20 cellular contexts compared by ENCODE assay signal in genomic region chr6:167134448-167135328, GRCh38. TPM values are rescaled to one million over a fixed set of nuclear protein-coding genes. Genes with fewer than 3 reads are reported as not detected.
DNase-seq lines count a peak whose midpoint lies in the region; ATAC-seq and TF ChIP-seq lines count a peak whose summit lies in the region.
"Had no signal": no experiment of that assay in that cellular context is flagged by ENCODE, and none has a peak within 500 bp of the region (broad histone marks: within the 10 kb centered on the region; RNA-seq: fewer than 3 reads in every experiment).

No MANE protein-coding gene starts in this region.

- H3K27me3 ChIP-seq in CD4-positive, alpha-beta memory T cell (ENCODE audit: insufficient read depth, low read length): no peaks in the 10 kb centered on the region

- intact Hi-C loops in CD4-positive, alpha-beta memory T cell (cut with micrococcal nuclease): no loop called here

- H3K27ac ChIP-seq in CD4-positive, alpha-beta memory T cell (ENCODE audit: low read depth, low read length): no peak overlapping the region
- H3K27ac ChIP-seq: PC-9 had no signal

- peaks cover 31 to 81% (median 43%) of the 10 kb centered on the region in 4 donors for H3K4me1 Mint-ChIP-seq in CD4-positive, alpha-beta memory T cell
- H3K4me1 Mint-ChIP-seq in IgD-negative memory B cell (peaks cover 32 to 55% (median 45%) of the 10 kb centered on the region in 3 donors), nephron progenitor cell (peaks cover 41% of the 10 kb centered on the region)

- no peaks in the 10 kb centered on the region for H3K9me3 ChIP-seq in CD4-positive, alpha-beta memory T cell (ENCODE audit: control insufficient read depth in 1 of 2, low read length in 2 of 2)

- H3K9me3 Mint-ChIP-seq in CD4-positive, alpha-beta memory T cell: no peaks in the 10 kb centered on the region
- H3K9me3 Mint-ChIP-seq in IgD-negative memory B cell (no peaks in the 10 kb centered on the region), nephron progenitor cell (no peaks in the 10 kb centered on the region)
- H3K9me3 Mint-ChIP-seq: T-cell had no signal

- no peaks in the 10 kb centered on the region for H3K27me3 Mint-ChIP-seq in CD4-positive, alpha-beta memory T cell
- no peaks in the 10 kb centered on the region for H3K27me3 Mint-ChIP-seq in IgD-negative memory B cell
- peaks cover 7% of the 10 kb centered on the region for H3K27me3 Mint-ChIP-seq in nephron progenitor cell (ENCODE audit: low read depth, poor library complexity)
- H3K27me3 Mint-ChIP-seq: T-cell had no signal

- peaks cover 34% of the 10 kb centered on the region for H3K4me1 ChIP-seq in CD4-positive, alpha-beta memory T cell (ENCODE audit: insufficient read depth, low read length)

- peak overlapping the region in 4 of 7 donors; percentile 17 to 83 (median 45) for H3K27ac Mint-ChIP-seq in CD4-positive, alpha-beta memory T cell
- H3K27ac Mint-ChIP-seq in IgD-negative memory B cell: peak overlapping the region; percentile 54 to 90 (median 59)
- peak overlapping the region; percentile 82 for H3K27ac Mint-ChIP-seq in nephron progenitor cell

- H3K4me3 Mint-ChIP-seq in CD4-positive, alpha-beta memory T cell: no peak overlapping the region
- H3K4me3 Mint-ChIP-seq in IgD-negative memory B cell (peak overlapping the region in 1 of 4 donors; percentile 33), nephron progenitor cell (no peak overlapping the region)
- H3K4me3 Mint-ChIP-seq: T-cell had no signal

- no peak for DNase-seq in CD4-positive, alpha-beta memory T cell
- DNase-seq in epithelial cell of proximal tubule (ENCODE audit: low read depth) (peak; percentile 68), nephron progenitor cell (no peak), NCI-H524 (lab: John Stamatoyannopoulos, UW) (no peak), NCI-H510A treated with DMSO at 0.1 percent for 48 hours (lab: John Stamatoyannopoulos, UW) (no peak)
- no peak for DNase-seq in activated CD4-positive, alpha-beta T cell treated with anti-CD3 and anti-CD28 coated beads, Interleukin-2, amount 50 U/mL, for 48 hours
- DNase-seq: HCEC 1CT, KBM-7, NCI-H1092 treated with DMSO at 0.1 percent for 48 hours, NCI-H1694, NCI-H2107, NCI-H226, NCI-H69, PC-9, T-cell had no signal

- no peak for ATAC-seq in HG03457 (IDR thresholded peaks at IDR 0.05; ENCODE audit: unreplicated experiment)
- ATAC-seq: T-cell had no signal

- peaks cover 48 to 49% of the 10 kb centered on the region in 2 donors for H3K36me3 Mint-ChIP-seq in CD4-positive, alpha-beta memory T cell
- H3K36me3 Mint-ChIP-seq in IgD-negative memory B cell (peaks cover 8% of the 10 kb centered on the region), nephron progenitor cell (ENCODE audit: low read depth) (no peaks in the 10 kb centered on the region)

- TF ChIP-seq CTCF in epithelial cell of proximal tubule (conservative IDR thresholded peaks at IDR 0.05; ENCODE audit: low read depth, low read length) (no peak), nephron progenitor cell (IDR thresholded peaks at IDR 0.05) (no peak)

- H3K36me3 ChIP-seq in CD4-positive, alpha-beta memory T cell (ENCODE audit: insufficient read depth, low read length): peaks cover 22% of the 10 kb centered on the region

- H3K4me3 ChIP-seq in CD4-positive, alpha-beta memory T cell (ENCODE audit: low read length in 2 of 2): no peak overlapping the region
- H3K4me3 ChIP-seq in epithelial cell of proximal tubule (ENCODE audit: low read depth, low read length): no peak overlapping the region
- H3K4me3 ChIP-seq: PC-9 had no signal

- POLR2A ChIA-PET in CD4-positive, alpha-beta memory T cell (lab: Charles Lee; ENCODE audit: partially characterized antibody): interaction anchor here (1.4 to 4.9 kb wide), 2 partner anchors 11 to 15 kb away, joined by 4 to 20 read pairs; partner anchors contain the start of gene CCR6

- CTCF ChIA-PET in CD4-positive, alpha-beta memory T cell (lab: Charles Lee; ENCODE audit: partially characterized antibody): interaction anchor here (1.1 to 9.8 kb wide), 3 partner anchors 11 to 145 kb away, joined by 3 to 121 read pairs (median 4); no protein-coding TSS in a partner anchor

RNA-seq across cellular contexts. Expression of gene CCR6, which starts 11.8 kb away (rescaled TPM):
- 10 to 100 TPM; 21.7 to 23.7 TPM for total RNA-seq in CD4-positive, alpha-beta memory T cell
- polyA plus RNA-seq in CD4-positive, alpha-beta memory T cell: 100 to 1,000 TPM in 1 of 2 donors, 10 to 100 TPM in 1; 98.7 to 124 TPM
- polyA plus RNA-seq in IgD-negative memory B cell: 79.3 TPM
- not detected in 2 replicates for total RNA-seq in epithelial cell of proximal tubule
- total RNA-seq: G401, PC-9 had no signal
- polyA plus RNA-seq: BJ had no signal

RNA-seq across cellular contexts. Expression of gene GPR31, which starts 23.1 kb away (rescaled TPM):
- total RNA-seq in CD4-positive, alpha-beta memory T cell: not detected
- not detected for polyA plus RNA-seq in CD4-positive, alpha-beta memory T cell
- polyA plus RNA-seq in IgD-negative memory B cell: not detected
- total RNA-seq in epithelial cell of proximal tubule: not detected in 2 replicates
- total RNA-seq: G401, HT1080, PC-9, T-cell had no signal
- polyA plus RNA-seq: BJ had no signal

Comparison
In these comparisons a context has a peak if more than half of its experiments do, and no peak if none do; other contexts are left out.
1. RNA of gene CCR6, which starts 11.8 kb away (total RNA-seq): 21.7 to 23.7 TPM in CD4-positive, alpha-beta memory T cell; not detected in epithelial cell of proximal tubule; every median in the first group is over 10 times any median in the second.
2. Peak in every context shown above with its lines, with median percentiles within 50 percentile points of each other: H3K27ac Mint-ChIP-seq.